Comparison of ENCODE assay signal across 1 cellular context in genomic region chr6:35777356-35778102, GRCh38.
TF ChIP-seq lines count a peak whose summit lies in the region.

No MANE protein-coding gene starts in this region.

TF ChIP-seq in GM23338, 12 proteins besides CTCF, POLR2A, EP300 and RAD21 (continued from another document):
- no peak for TF ChIP-seq REST (IDR thresholded peaks at IDR 0.05; ENCODE audit: unreplicated experiment)
- no peak for TF ChIP-seq NANOG (IDR thresholded peaks at IDR 0.05; ENCODE audit: borderline replicate concordance)
- no peak for TF ChIP-seq EZH2phosphoT487 (IDR thresholded peaks at IDR 0.05; ENCODE audit: unreplicated experiment)
